ENCODE assay signal across 8 cellular contexts in genomic region chr12:94149781-94150482, GRCh38. TPM values are rescaled to one million over a fixed set of nuclear protein-coding genes. Genes with fewer than 3 reads are reported as not detected.
A peak's percentile ranks its signal among the peaks of the same experiment; 100 is the strongest.
DNase-seq lines count a peak whose midpoint lies in the region; ATAC-seq and TF ChIP-seq lines count a peak whose summit lies in the region.

No MANE protein-coding gene starts in this region.

- H3K9me2 ChIP-seq in Karpas-422 (replicated peaks; ENCODE audit: insufficient read depth, low read length): no peaks in the 10 kb centered on the region

- peak overlapping the region; percentile 98 for H3K4me3 Mint-ChIP-seq in stimulated activated memory B cell treated with anti-CD40 and anti-IgM and Interleukin-4, amounts not matched to agents 10 μg/mL and 1 μg/mL and 100 μg/mL, for 72 hours

- peak overlapping the region; percentile 73 for H3K9ac ChIP-seq in Karpas-422 (ENCODE audit: low read length)

- peaks cover 36% of the 10 kb centered on the region for H4K20me1 ChIP-seq in Karpas-422 (ENCODE audit: insufficient read depth, low read depth, low read length)

- peak overlapping the region; percentile 83 for H3K27ac Mint-ChIP-seq in stimulated activated memory B cell treated with anti-CD40 and anti-IgM and Interleukin-4, amounts not matched to agents 10 μg/mL and 1 μg/mL and 100 μg/mL, for 72 hours

- peaks cover 3% of the 10 kb centered on the region; the same call in 1 of the 2 replicates for H3K27me3 ChIP-seq in Karpas-422 (ENCODE audit: low read length)

- H3K9me3 ChIP-seq in Karpas-422 (ENCODE audit: low read length): no peaks in the 10 kb centered on the region

- peaks cover 22% of the 10 kb centered on the region for H3K36me3 Mint-ChIP-seq in stimulated activated memory B cell treated with anti-CD40 and anti-IgM and Interleukin-4, amounts not matched to agents 10 μg/mL and 1 μg/mL and 100 μg/mL, for 72 hours

- H2AFZ ChIP-seq in Karpas-422 (ENCODE audit: low read length): no peak overlapping the region

- no peak overlapping the region for H3K27ac ChIP-seq in Karpas-422 (ENCODE audit: low read length)

- H3K27me3 Mint-ChIP-seq in stimulated activated memory B cell treated with anti-CD40 and anti-IgM and Interleukin-4, amounts not matched to agents 10 μg/mL and 1 μg/mL and 100 μg/mL, for 72 hours: no peaks in the 10 kb centered on the region

- H3K4me3 ChIP-seq in Karpas-422 (ENCODE audit: low read length): peak overlapping the region; percentile 78
- H3K4me3 ChIP-seq in astrocyte of the cerebellum (ENCODE audit: low read depth, low read length): peak overlapping the region; percentile 3

- no peaks in the 10 kb centered on the region for H3K36me3 ChIP-seq in Karpas-422 (ENCODE audit: insufficient read depth, low read length)

- no peaks in the 10 kb centered on the region for H3K79me2 ChIP-seq in Karpas-422 (ENCODE audit: low read length)

- in situ Hi-C loops in astrocyte of the cerebellum (cut with HindIII; ENCODE audit: low sequenced_read_pairs): loop anchor here (25.0 kb wide), 2 partner anchors 287 to 362 kb away; no protein-coding TSS in a partner anchor

- H3K4me2 ChIP-seq in Karpas-422 (ENCODE audit: low read depth, low read length, poor library complexity, severe bottlenecking): peak overlapping the region; percentile 61

- TF ChIP-seq CTCF in astrocyte of the cerebellum (IDR thresholded peaks at IDR 0.05; ENCODE audit: low read depth, low read length, missing control alignments): no peak

- no peaks in the 10 kb centered on the region for H3K9me3 Mint-ChIP-seq in stimulated activated memory B cell treated with anti-CD40 and anti-IgM and Interleukin-4, amounts not matched to agents 10 μg/mL and 1 μg/mL and 100 μg/mL, for 72 hours

- H3K4me1 Mint-ChIP-seq in stimulated activated memory B cell treated with anti-CD40 and anti-IgM and Interleukin-4, amounts not matched to agents 10 μg/mL and 1 μg/mL and 100 μg/mL, for 72 hours: peaks cover 64% of the 10 kb centered on the region

- peaks cover 43% of the 10 kb centered on the region for H3K4me1 ChIP-seq in Karpas-422 (ENCODE audit: low read length)

- DNase-seq in CD1c-positive myeloid dendritic cell (ENCODE audit: extremely low spot score) (peak; percentile 25), Karpas-422 (no peak), astrocyte of the cerebellum (ENCODE audit: low read depth) (no peak), islet precursor cell (peak; percentile 88), OCI-M2 (lab: John Stamatoyannopoulos, UW; ENCODE audit: unreplicated experiment) (no peak), SKM-1 (lab: John Stamatoyannopoulos, UW; ENCODE audit: unreplicated experiment) (no peak)

- peak; percentile 2 for ATAC-seq in GM19395 (IDR thresholded peaks at IDR 0.05; ENCODE audit: unreplicated experiment)
- peak; percentile 2 for ATAC-seq in stimulated activated memory B cell treated with anti-CD40 and anti-IgM and Interleukin-4, amounts not matched to agents 10 μg/mL and 1 μg/mL and 100 μg/mL, for 72 hours

RNA-seq across cellular contexts. Expression of gene PLXNC1, which starts 1.6 kb away (rescaled TPM):
- 7.9 and 11.9 TPM in 2 replicates for total RNA-seq in Karpas-422 (2014; rRNA removed; shearing (Covaris generic); ENCODE audit: low replicate concordance)

Comparison
In these comparisons a context has a peak if more than half of its experiments do, and no peak if none do; other contexts are left out.
1. DNase-seq: peak in CD1c-positive myeloid dendritic cell (single experiment) and islet precursor cell (single experiment); none in Karpas-422 (single experiment), astrocyte of the cerebellum (single experiment), OCI-M2 (single experiment) and SKM-1 (single experiment).